In the genomic region with DNA sequence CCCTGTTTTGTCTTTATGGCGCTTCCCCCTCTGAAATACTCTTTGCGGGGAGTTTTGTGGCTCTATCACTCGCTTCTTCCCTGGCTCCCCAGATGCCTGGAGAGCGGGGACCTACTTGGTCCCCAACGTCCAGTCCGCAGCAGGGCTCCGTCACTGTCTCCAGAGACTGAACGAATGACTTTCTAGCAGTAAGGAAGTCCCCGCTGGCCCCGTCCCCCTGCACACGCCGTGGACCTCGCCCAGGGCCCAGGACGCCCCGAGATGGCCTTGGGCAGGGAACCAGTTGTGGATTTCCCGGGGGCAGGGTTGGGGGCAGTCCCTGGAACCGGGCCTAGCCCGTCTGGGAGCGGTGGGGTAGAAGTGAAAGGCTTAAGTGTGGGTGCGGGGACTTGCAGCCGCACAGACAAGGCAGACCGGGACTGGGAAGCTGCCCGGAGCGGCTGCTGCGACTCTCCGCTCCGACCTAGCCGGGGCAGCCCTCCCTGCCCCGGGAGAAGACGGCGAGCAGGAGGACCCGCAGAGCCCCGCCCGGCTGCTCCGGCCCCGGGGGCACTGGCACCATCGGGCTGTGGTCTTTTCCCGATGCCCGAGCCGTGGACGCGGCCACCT, we compare ENCODE assay signal across 8 cellular contexts. TPM values are rescaled to one million over a fixed set of nuclear protein-coding genes. Genes with fewer than 3 reads are reported as not detected.
DNase-seq lines count a peak whose midpoint lies in the region; ATAC-seq lines count a peak whose summit lies in the region.

No MANE protein-coding gene starts in this region.

- peak; percentile 19 for ATAC-seq in GM18508 (IDR thresholded peaks at IDR 0.05; ENCODE audit: insufficient read depth, unreplicated experiment)
- ATAC-seq in HG02943 (IDR thresholded peaks at IDR 0.05; ENCODE audit: low read depth, unreplicated experiment) = peak; percentile 31
- peak; percentile 66 for ATAC-seq in Right ventricle myocardium superior (ENCODE audit: poor library complexity)

- DNase-seq in 8988T = peak; percentile 48
- DNase-seq in NCI-H748 treated with DMSO at 0.1 percent for 48 hours (lab: John Stamatoyannopoulos, UW) = peak; percentile 63
- peak; percentile 57 for DNase-seq in Right ventricle myocardium superior
- DNase-seq in trophoblast cell = peak; percentile 9 to 44
- DNase-seq in NCI-H187 (lab: John Stamatoyannopoulos, UW) = no peak

- no peaks in the 10 kb centered on the region for H3K36me3 Mint-ChIP-seq in activated naive CD4-positive, alpha-beta T cell treated with anti-CD3 and anti-CD28 coated beads, Interleukin-2, amount 50 U/mL, for 24 hours

- peaks cover 1% of the 10 kb centered on the region for H3K79me2 ChIP-seq in trophoblast cell (ENCODE audit: control insufficient read depth, insufficient read depth, low read length, poor library complexity)

- H3K9me3 ChIP-seq in trophoblast cell (ENCODE audit: insufficient read depth, low read depth, low read length) = peaks cover 5% of the 10 kb centered on the region

- H3K4me1 Mint-ChIP-seq in activated naive CD4-positive, alpha-beta T cell treated with anti-CD3 and anti-CD28 coated beads, Interleukin-2, amount 50 U/mL, for 24 hours = peaks cover 44% of the 10 kb centered on the region

- H2BK5ac ChIP-seq in trophoblast cell (ENCODE audit: low read depth, low read length, poor library complexity) = peak overlapping the region; percentile 53

- H3K23ac ChIP-seq in trophoblast cell (ENCODE audit: low read length) = no peak overlapping the region

- WGBS in trophoblast cell (ENCODE audit: extremely low coverage, insufficient coverage, insufficient read length) = no CpG with 5 or more reads among the region's 42 CpGs

- H4K91ac ChIP-seq in trophoblast cell (ENCODE audit: low read depth, low read length) = peak overlapping the region; percentile 68

- H2BK120ac ChIP-seq in trophoblast cell (ENCODE audit: insufficient read depth, low read length, poor library complexity) = peak overlapping the region; percentile 39

- H2AK5ac ChIP-seq in trophoblast cell (ENCODE audit: low read length) = no peak overlapping the region

- no peaks in the 10 kb centered on the region for H3K36me3 ChIP-seq in trophoblast cell (ENCODE audit: control insufficient read depth in 1 of 2, insufficient read depth in 2 of 2, low read length in 2 of 2)

- peak overlapping the region; percentile 80 for H3K9ac ChIP-seq in trophoblast cell (ENCODE audit: low read length)

- H3K4ac ChIP-seq in trophoblast cell (ENCODE audit: low read depth, low read length) = peak overlapping the region; percentile 40

- H3K18ac ChIP-seq in trophoblast cell (ENCODE audit: low read length) = peak overlapping the region; percentile 87

- H3K27ac ChIP-seq in trophoblast cell (ENCODE audit: low read depth, low read length) = peak overlapping the region; percentile 24

- peak overlapping the region; percentile 3 for H2AFZ ChIP-seq in trophoblast cell (ENCODE audit: insufficient read depth, low read length, poor library complexity)

- peak overlapping the region; percentile 90 for H3K4me2 ChIP-seq in trophoblast cell (ENCODE audit: low read length)

- peaks cover 35% of the 10 kb centered on the region for H3K27me3 Mint-ChIP-seq in activated naive CD4-positive, alpha-beta T cell treated with anti-CD3 and anti-CD28 coated beads, Interleukin-2, amount 50 U/mL, for 24 hours

- H3K27ac Mint-ChIP-seq in activated naive CD4-positive, alpha-beta T cell treated with anti-CD3 and anti-CD28 coated beads, Interleukin-2, amount 50 U/mL, for 24 hours = no peak overlapping the region

- intact Hi-C loops in Right ventricle myocardium superior (cut with DNase I) = loop anchor here (5.0 to 10.0 kb wide), 3 partner anchors 468 to 1836 kb away; no protein-coding TSS in a partner anchor

- H4K12ac ChIP-seq in trophoblast cell (ENCODE audit: low read depth, low read length) = peak overlapping the region; percentile 38

- H3K4me3 ChIP-seq in trophoblast cell (ENCODE audit: low read depth, low read length) = peak overlapping the region; percentile 78

- H3K9me3 Mint-ChIP-seq in activated naive CD4-positive, alpha-beta T cell treated with anti-CD3 and anti-CD28 coated beads, Interleukin-2, amount 50 U/mL, for 24 hours = no peaks in the 10 kb centered on the region

- H2BK12ac ChIP-seq in trophoblast cell (ENCODE audit: low read length) = peak overlapping the region; percentile 27

- peaks cover 17% of the 10 kb centered on the region for H3K27me3 ChIP-seq in trophoblast cell (ENCODE audit: insufficient read depth, low read length)

- peaks cover 14% of the 10 kb centered on the region for H3K79me1 ChIP-seq in trophoblast cell (ENCODE audit: low read length)

- peak overlapping the region; percentile 18 for H3K14ac ChIP-seq in trophoblast cell (ENCODE audit: low read length)

- H3K4me3 Mint-ChIP-seq in activated naive CD4-positive, alpha-beta T cell treated with anti-CD3 and anti-CD28 coated beads, Interleukin-2, amount 50 U/mL, for 24 hours = peak overlapping the region; percentile 98

- peaks cover 4 to 11% of the 10 kb centered on the region in 2 experiments for H3K4me1 ChIP-seq in trophoblast cell (ENCODE audit: control insufficient read depth in 1 of 2, insufficient read depth in 2 of 2, low read length in 2 of 2)

- peak overlapping the region; percentile 84 for H4K8ac ChIP-seq in trophoblast cell (ENCODE audit: low read depth, low read length)

RNA-seq across cellular contexts. Expression of a gene that starts 0.8 kb away (rescaled TPM):
- 11.9 TPM for total RNA-seq in Right ventricle myocardium superior
- polyA plus RNA-seq in trophoblast cell (2013) = 5.3 and 6.3 TPM in 2 replicates

Comparison
In these comparisons a context has a peak if more than half of its experiments do, and no peak if none do; other contexts are left out.
1. DNase-seq: peak in 8988T (single experiment), NCI-H748 treated with DMSO at 0.1 percent for 48 hours (single experiment), Right ventricle myocardium superior (single experiment) and trophoblast cell (2 of 2); none in NCI-H187 (0 of 2).
2. Peak in every context shown above with its lines, with median percentiles within 50 percentile points of each other: ATAC-seq.